Comparison of ENCODE assay signal across 12 cellular contexts in the genomic region with DNA sequence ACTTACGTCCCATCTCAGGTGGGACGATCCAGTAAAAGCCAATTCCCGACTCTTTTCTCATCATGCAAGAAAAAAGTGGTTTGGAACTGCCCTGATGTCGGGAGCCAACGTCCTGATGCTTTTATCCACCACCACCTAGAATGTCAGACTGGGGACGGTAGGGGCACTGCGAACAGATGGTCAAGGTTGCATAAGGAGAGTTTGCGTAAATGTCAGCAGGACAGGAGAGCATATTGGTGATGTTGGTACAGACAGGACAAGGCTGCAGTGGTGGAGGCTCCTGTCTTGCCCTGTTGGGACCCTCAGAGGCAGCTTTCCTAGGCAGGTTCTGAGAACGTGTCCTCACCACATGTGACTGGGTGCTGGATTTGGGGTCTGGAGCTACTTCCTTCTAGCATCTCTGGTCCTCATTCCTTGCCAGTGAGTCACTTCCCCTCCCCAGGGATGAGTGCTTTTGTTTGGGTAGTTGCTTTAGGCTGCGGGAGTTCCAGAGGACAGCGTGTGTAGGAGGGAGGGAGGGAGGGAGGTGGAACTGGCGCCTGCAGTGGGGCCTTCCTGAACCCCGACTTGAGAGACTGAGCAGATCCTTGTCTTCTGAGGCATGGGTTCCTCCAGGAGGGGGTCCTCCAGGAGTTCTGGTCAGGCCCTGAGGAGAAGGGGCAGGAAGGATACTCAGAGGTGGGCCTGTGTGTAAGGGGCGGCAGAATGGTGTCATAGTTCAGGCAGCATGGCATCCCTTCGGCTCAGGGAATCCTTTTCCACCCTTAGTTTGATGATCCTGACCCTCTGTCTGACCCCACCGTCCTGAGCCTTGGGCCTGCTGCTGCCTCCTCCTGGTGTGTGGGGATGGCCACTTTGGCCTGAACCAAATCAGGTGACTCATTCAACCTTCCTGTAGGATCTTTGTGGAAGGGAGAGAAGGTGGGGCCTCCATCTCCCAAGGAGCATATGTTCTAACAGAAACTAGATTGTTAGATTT. TPM values are rescaled to one million over a fixed set of nuclear protein-coding genes. Genes with fewer than 3 reads are reported as not detected.
A peak's percentile ranks its signal among the peaks of the same experiment; 100 is the strongest.
DNase-seq lines count a peak whose midpoint lies in the region; ATAC-seq and TF ChIP-seq lines count a peak whose summit lies in the region.
"Had no signal": no experiment of that assay in that cellular context is flagged by ENCODE, and none has a peak within 500 bp of the region (broad histone marks: within the 10 kb centered on the region; RNA-seq: fewer than 3 reads in every experiment).

No MANE protein-coding gene starts in this region.

- no peaks in the 10 kb centered on the region for H3K36me3 Mint-ChIP-seq in nephron progenitor cell (ENCODE audit: low read depth)

- no peak for TF ChIP-seq CTCF in nephron progenitor cell (IDR thresholded peaks at IDR 0.05)

- H3K4me1 Mint-ChIP-seq in nephron progenitor cell: peaks cover 46% of the 10 kb centered on the region
- H3K4me1 Mint-ChIP-seq: activated naive CD8-positive, alpha-beta T cell treated with anti-CD3 and anti-CD28 coated beads, Interleukin-2, amount 50 U/mL, for 24 hours had no signal

- peaks cover 3% of the 10 kb centered on the region for H3K9me3 Mint-ChIP-seq in nephron progenitor cell
- H3K9me3 Mint-ChIP-seq: activated naive CD8-positive, alpha-beta T cell treated with anti-CD3 and anti-CD28 coated beads, Interleukin-2, amount 50 U/mL, for 24 hours had no signal

- DNase-seq in GM04503 (ENCODE audit: low read depth) (peak; percentile 54), RPMI7951 (ENCODE audit: low read depth) (peak; percentile 98), fibroblast of gingiva (ENCODE audit: low read depth) (peak; percentile 75), nephron progenitor cell (no peak), UCSD-AML1 (lab: John Stamatoyannopoulos, UW; ENCODE audit: unreplicated experiment) (no peak)
- no peak for DNase-seq in activated CD4-positive, alpha-beta T cell treated with anti-CD3 and anti-CD28 coated beads for 48 hours
- DNase-seq in stimulated activated naive CD4-positive, alpha-beta T cell (lab: John Stamatoyannopoulos, UW): no peak
- DNase-seq: activated naive CD8-positive, alpha-beta T cell treated with anti-CD3 and anti-CD28 coated beads, Interleukin-2, amount 50 U/mL, for 24 hours; NCI-H526 treated with DMSO at 0.1 percent for 48 hours; testis had no signal

- ATAC-seq in HG03439 (IDR thresholded peaks at IDR 0.05; ENCODE audit: unreplicated experiment): no peak
- ATAC-seq: activated CD4-positive, CD25-positive, alpha-beta regulatory T cell treated with anti-CD3 and anti-CD28 coated beads, Interleukin-2, amount 50 U/mL, for 24 hours; activated naive CD8-positive, alpha-beta T cell treated with anti-CD3 and anti-CD28 coated beads, Interleukin-2, amount 50 U/mL, for 24 hours had no signal

- H3K27me3 Mint-ChIP-seq in nephron progenitor cell (ENCODE audit: low read depth, poor library complexity): no peaks in the 10 kb centered on the region

- peak overlapping the region; percentile 57 for H3K27ac Mint-ChIP-seq in nephron progenitor cell
- H3K27ac Mint-ChIP-seq: activated naive CD8-positive, alpha-beta T cell treated with anti-CD3 and anti-CD28 coated beads, Interleukin-2, amount 50 U/mL, for 24 hours had no signal

- H3K4me3 Mint-ChIP-seq in nephron progenitor cell: no peak overlapping the region
- H3K4me3 Mint-ChIP-seq: activated naive CD8-positive, alpha-beta T cell treated with anti-CD3 and anti-CD28 coated beads, Interleukin-2, amount 50 U/mL, for 24 hours had no signal

RNA-seq across cellular contexts. Expression of a gene that starts 21.2 kb away (rescaled TPM):
- 25.2 and 26.3 TPM in 2 replicates for total RNA-seq in RPMI7951 (2014; rRNA removed; shearing (Covaris generic))

Comparison
In these comparisons a context has a peak if more than half of its experiments do, and no peak if none do; other contexts are left out.
1. DNase-seq: peak in GM04503 (single experiment), RPMI7951 (single experiment) and fibroblast of gingiva (single experiment); none in nephron progenitor cell (single experiment), activated CD4-positive, alpha-beta T cell treated with anti-CD3 and anti-CD28 coated beads for 48 hours (single experiment), UCSD-AML1 (single experiment) and stimulated activated naive CD4-positive, alpha-beta T cell (0 of 6).